ENCODE assay signal across 1 cellular context in genomic region chr1:25199876-25200620, GRCh38.
TF ChIP-seq lines count a peak whose summit lies in the region.

No MANE protein-coding gene starts in this region.

TF ChIP-seq in GM23338, 12 proteins besides CTCF, POLR2A, EP300 and RAD21:
- TF ChIP-seq JUNB (IDR thresholded peaks at IDR 0.05; ENCODE audit: unreplicated experiment): no peak
- no peak for TF ChIP-seq STAT1 (IDR thresholded peaks at IDR 0.05; ENCODE audit: unreplicated experiment)
- TF ChIP-seq ETS1 (IDR thresholded peaks at IDR 0.05): no peak
- TF ChIP-seq EZH2 (IDR thresholded peaks at IDR 0.05; ENCODE audit: low read depth, unreplicated experiment): no peak
